Comparison of ENCODE assay signal across 16 cellular contexts in the genomic region with DNA sequence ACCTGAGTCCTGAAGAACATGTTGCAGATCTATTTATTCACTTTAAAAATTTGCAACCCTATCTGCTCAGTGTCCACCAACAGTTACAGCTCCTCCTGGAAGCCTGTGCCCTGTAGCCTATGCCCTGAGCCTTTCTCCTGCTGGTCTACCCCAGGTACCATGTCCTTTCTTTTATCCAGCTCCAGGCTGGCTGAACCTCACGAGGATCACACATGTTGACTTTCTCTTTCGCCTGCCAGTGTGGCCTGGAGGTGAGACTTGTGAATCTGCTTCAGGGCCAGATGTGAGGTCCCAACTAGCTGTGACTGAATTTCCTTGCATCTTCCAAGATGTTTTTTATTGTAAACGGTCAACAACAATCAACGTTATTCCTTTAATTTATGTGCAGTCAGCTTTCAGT.
"Had no signal": no experiment of that assay in that cellular context is flagged by ENCODE, and none has a peak within 500 bp of the region (broad histone marks: within the 10 kb centered on the region; RNA-seq: fewer than 3 reads in every experiment).

No MANE protein-coding gene starts in this region.

- H3K4me3 ChIP-seq: coronary artery, gastroesophageal sphincter, left ventricle myocardium inferior, lung, smooth muscle cell, suprapubic skin, tibial nerve had no signal

- H3K9me3 ChIP-seq: gastroesophageal sphincter, suprapubic skin, tibial nerve had no signal

- ATAC-seq: gastroesophageal sphincter; naive thymus-derived CD4-positive, alpha-beta T cell; right cardiac atrium had no signal

- H3K4me2 ChIP-seq: smooth muscle cell had no signal

- H3K27ac ChIP-seq: coronary artery, gastroesophageal sphincter, left ventricle myocardium inferior, suprapubic skin had no signal

- DNase-seq: effector CD8-positive, alpha-beta T cell; glutamatergic neuron; islet precursor cell; left ventricle myocardium inferior; mesendoderm; naive thymus-derived CD4-positive, alpha-beta T cell; nephron progenitor cell; right cardiac atrium; stimulated activated CD4-positive, alpha-beta T cell treated with anti-CD3 and anti-CD28 coated beads, Interleukin-2, amount 100 ng/mL, for 48 hours; stimulated activated naive CD4-positive, alpha-beta T cell treated with Interleukin-2 at 50 U/mL for 16 hours had no signal

- H3K27me3 ChIP-seq: gastroesophageal sphincter, suprapubic skin, tibial nerve had no signal

- H3K4me1 Mint-ChIP-seq: naive thymus-derived CD4-positive, alpha-beta T cell; nephron progenitor cell had no signal

- H3K27ac Mint-ChIP-seq: naive thymus-derived CD4-positive, alpha-beta T cell; nephron progenitor cell had no signal

- H3K4me3 Mint-ChIP-seq: naive thymus-derived CD4-positive, alpha-beta T cell; nephron progenitor cell had no signal

- H3K4me1 ChIP-seq: left ventricle myocardium inferior, suprapubic skin had no signal

- H3K36me3 ChIP-seq: gastroesophageal sphincter, left ventricle myocardium inferior, suprapubic skin, tibial nerve had no signal
